22 cellular contexts compared by ENCODE assay signal in genomic region chr5:84085387-84086041, GRCh38.
"Had no signal": no experiment of that assay in that cellular context is flagged by ENCODE, and none has a peak within 500 bp of the region (broad histone marks: within the 10 kb centered on the region; RNA-seq: fewer than 3 reads in every experiment).

No MANE protein-coding gene starts in this region.

- H3K36me3 ChIP-seq: breast epithelium, pancreas, sigmoid colon, vagina had no signal

- H3K27me3 ChIP-seq: breast epithelium, dorsolateral prefrontal cortex, pancreas, sigmoid colon, testis, vagina had no signal

- DNase-seq: activated CD4-positive, alpha-beta memory T cell treated with anti-CD3 and anti-CD28 coated beads for 36 hours; activated CD4-positive, alpha-beta T cell treated with anti-CD3 and anti-CD28 coated beads for 4 hours; activated CD4-positive, CD25-positive, alpha-beta regulatory T cell; activated naive CD4-positive, alpha-beta T cell treated with anti-CD3 and anti-CD28 coated beads for 36 hours; activated naive CD8-positive, alpha-beta T cell treated with anti-CD3 and anti-CD28 coated beads, Interleukin-2, amount 10 ng/mL, durations not matched to agents 7 days and 5 days; activated T-cell treated with anti-CD3 and anti-CD28 coated beads, Interleukin-2, amount 50 U/mL, for 48 hours; amniotic stem cell; dorsolateral prefrontal cortex; kidney; natural killer cell; pancreas; sigmoid colon; stimulated activated CD4-positive, alpha-beta T cell treated with anti-CD3 and anti-CD28 coated beads, Interleukin-2, amount 100 ng/mL, for 48 hours; stimulated activated CD8-positive, alpha-beta memory T cell treated with anti-CD3 and anti-CD28 coated beads, Interleukin-4, amount 100 ng/mL, for 48 hours; stimulated activated naive B cell treated with anti-CD40 and anti-IgM and Interleukin-4, amounts not matched to agents 10 μg/mL and 1 μg/mL and 100 μg/mL, for 72 hours; T1000; testis; trophoblast cell had no signal

- H3K4me1 ChIP-seq: breast epithelium, pancreas, sigmoid colon, testis, vagina had no signal

- H3K4me3 ChIP-seq: breast epithelium, dorsolateral prefrontal cortex, lung, pancreas, sigmoid colon, vagina had no signal

- ATAC-seq: natural killer cell; pancreas; stimulated activated naive B cell treated with anti-CD40 and anti-IgM and Interleukin-4, amounts not matched to agents 10 μg/mL and 1 μg/mL and 100 μg/mL, for 72 hours had no signal

- H3K27ac ChIP-seq: breast epithelium, epithelial cell of prostate, pancreas, sigmoid colon, testis, vagina had no signal

- H3K9me3 ChIP-seq: breast epithelium, pancreas, sigmoid colon, testis, vagina had no signal
